In the genomic region with DNA sequence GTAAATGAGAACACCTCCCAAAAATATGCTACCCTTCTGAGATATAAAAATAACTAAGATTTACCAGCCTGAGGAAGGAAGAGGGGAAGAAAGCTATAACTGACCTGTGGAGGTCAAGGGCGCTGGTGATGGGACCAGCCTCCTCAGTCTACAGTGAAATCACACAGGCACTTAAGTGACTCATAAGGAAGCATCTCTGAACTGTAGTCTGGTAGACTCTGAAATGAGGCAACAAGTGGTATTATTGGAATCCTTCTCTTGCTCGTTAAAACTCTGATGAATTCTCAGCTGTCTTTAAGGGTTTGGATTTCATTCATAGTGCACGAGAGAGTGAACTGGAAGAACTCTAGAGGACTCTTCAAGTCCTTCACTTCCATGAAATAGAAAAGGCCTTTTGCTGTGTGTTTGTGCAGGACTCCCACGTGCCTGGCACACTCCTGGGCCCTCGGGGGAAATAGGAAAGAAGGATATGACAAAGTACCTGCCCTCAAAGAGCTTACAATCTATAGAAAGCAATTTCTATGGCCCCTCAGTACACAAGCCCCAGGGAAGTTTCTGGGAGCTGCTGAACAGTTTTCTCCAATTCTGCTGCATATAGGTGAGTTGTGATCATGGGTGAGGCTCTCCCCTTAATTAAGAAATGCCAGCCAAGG, we compare ENCODE assay signal across 12 cellular contexts.
DNase-seq lines count a peak whose midpoint lies in the region; ATAC-seq and TF ChIP-seq lines count a peak whose summit lies in the region.
"Had no signal": no experiment of that assay in that cellular context is flagged by ENCODE, and none has a peak within 500 bp of the region (broad histone marks: within the 10 kb centered on the region; RNA-seq: fewer than 3 reads in every experiment).

No MANE protein-coding gene starts in this region.

- H3K27ac ChIP-seq in PC-3 (ENCODE audit: low read length) (peak overlapping the region; percentile 60), fibroblast of lung (ENCODE audit: insufficient read depth, low read length) (no peak overlapping the region), gastrocnemius medialis (peak overlapping the region; percentile 35 to 74 (median 65))
- H3K27ac ChIP-seq: thoracic aorta had no signal

- H3K9me2 ChIP-seq in PC-3 (replicated peaks; ENCODE audit: low read length): no peaks in the 10 kb centered on the region

- H3K4me3 ChIP-seq in PC-3 (ENCODE audit: low read length) (no peak overlapping the region), fibroblast of lung (replicated peaks in 1 of 4; ENCODE audit: control extremely low read depth in 1 of 4, insufficient read depth in 1 of 4, low read depth in 3 of 4, low read length in 4 of 4) (no peak overlapping the region), gastrocnemius medialis (no peak overlapping the region)
- H3K4me3 ChIP-seq: thoracic aorta had no signal

- ATAC-seq in PC-3: peak; percentile 99
- peak; percentile 95 to 98 for ATAC-seq in gastrocnemius medialis
- no peak for ATAC-seq in GM19035 (IDR thresholded peaks at IDR 0.05; ENCODE audit: unreplicated experiment)
- ATAC-seq: left ventricle myocardium superior had no signal

- H3K4me2 ChIP-seq in PC-3 (ENCODE audit: low read length) (no peak overlapping the region), fibroblast of lung (ENCODE audit: extremely low read depth, insufficient read depth, low read length) (no peak overlapping the region)

- H3K4me1 ChIP-seq in PC-3 (ENCODE audit: insufficient read depth, low read length): peaks cover 9% of the 10 kb centered on the region
- H3K4me1 ChIP-seq in fibroblast of lung (ENCODE audit: control insufficient read depth, extremely low read depth, insufficient read depth, low read length): no peaks in the 10 kb centered on the region
- peaks cover 0 to 10% of the 10 kb centered on the region in 2 donors for H3K4me1 ChIP-seq in gastrocnemius medialis

- H3K79me2 ChIP-seq in PC-3 (ENCODE audit: low read length): no peaks in the 10 kb centered on the region
- H3K79me2 ChIP-seq in fibroblast of lung (ENCODE audit: control insufficient read depth, insufficient read depth, low read length): no peaks in the 10 kb centered on the region

- intact Hi-C loops in PC-3 (cut with micrococcal nuclease) (no loop called here), gastrocnemius medialis (cut with DNase I; ENCODE audit: low total_unique reads) (no loop called here)

- CTCF ChIA-PET in PC-3 (lab: Charles Lee): no interaction called here

- H4K20me1 ChIP-seq in PC-3 (ENCODE audit: low read length): no peaks in the 10 kb centered on the region
- H4K20me1 ChIP-seq in fibroblast of lung (ENCODE audit: control insufficient read depth, extremely low read depth, insufficient read depth, low read length): no peaks in the 10 kb centered on the region

- no peaks in the 10 kb centered on the region for H3F3A ChIP-seq in PC-3 (ENCODE audit: low read length, unreplicated experiment)

- TF ChIP-seq CTCF in PC-3 (conservative IDR thresholded peaks at IDR 0.05; ENCODE audit: low read depth, low read length) (no peak), fibroblast of lung (conservative IDR thresholded peaks at IDR 0.05 in 1 of 2, IDR thresholded peaks at IDR 0.05 in 1 of 2; ENCODE audit: low read depth in 1 of 2, low read length in 2 of 2) (no peak), gastrocnemius medialis (IDR thresholded peaks at IDR 0.05 in 4 of 5, conservative IDR thresholded peaks at IDR 0.05 in 1 of 5) (no peak), GM20000 (IDR thresholded peaks at IDR 0.05; ENCODE audit: extremely low read depth, missing control alignments) (no peak)

- H3K9me3 ChIP-seq in PC-3 (ENCODE audit: low read length) (no peaks in the 10 kb centered on the region), fibroblast of lung (ENCODE audit: control insufficient read depth, insufficient read depth, low read depth, low read length) (no peaks in the 10 kb centered on the region), gastrocnemius medialis (no peaks in the 10 kb centered on the region)
- H3K9me3 ChIP-seq: thoracic aorta had no signal

- H3K36me3 ChIP-seq in PC-3 (ENCODE audit: low read depth, low read length) (no peaks in the 10 kb centered on the region), fibroblast of lung (ENCODE audit: control insufficient read depth, insufficient read depth, low read length) (no peaks in the 10 kb centered on the region), gastrocnemius medialis (no peaks in the 10 kb centered on the region)
- H3K36me3 ChIP-seq: thoracic aorta had no signal

- BruUV-seq in PC-3 (replicated peaks; lab: Mats Ljungman, UMichigan): no TSS peak

- no peak for TF ChIP-seq POLR2A in gastrocnemius medialis (IDR thresholded peaks at IDR 0.05)

- H3K27me3 ChIP-seq in PC-3 (ENCODE audit: low read length): no peaks in the 10 kb centered on the region
- H3K27me3 ChIP-seq in fibroblast of lung (ENCODE audit: control insufficient read depth, insufficient read depth, low read length): no peaks in the 10 kb centered on the region
- H3K27me3 ChIP-seq in gastrocnemius medialis: no peaks in the 10 kb centered on the region

- H2AFZ ChIP-seq in PC-3 (ENCODE audit: low read length) (no peak overlapping the region), fibroblast of lung (ENCODE audit: low read length) (no peak overlapping the region)

- DNase-seq in EL (peak; percentile 88), PC-3 (peak; percentile 82), fibroblast of lung (ENCODE audit: low read depth in 2 of 2) (peak; percentile 79 to 86), gastrocnemius medialis (peak in 1 of 2 donors; percentile 44), DMS79 (lab: John Stamatoyannopoulos, UW) (no peak), GM20000 (ENCODE audit: low spot score) (no peak), NCI-H2029 (lab: John Stamatoyannopoulos, UW) (no peak)
- DNase-seq: activated T-cell treated with anti-CD3 and anti-CD28 coated beads, Interleukin-2, amount 50 U/mL, for 1 hour; left ventricle myocardium superior; NCI-H187 had no signal

- POLR2A ChIA-PET in PC-3 (lab: Charles Lee; ENCODE audit: unreplicated experiment): no interaction called here

- in situ Hi-C loops in gastrocnemius medialis (cut with MboI; ENCODE audit: low sequenced_read_pairs in 4 of 4): no loop called here

- H3K9ac ChIP-seq in PC-3 (ENCODE audit: low read length) (no peak overlapping the region), fibroblast of lung (ENCODE audit: insufficient read depth, low read length) (no peak overlapping the region)

Comparison
In these comparisons a context has a peak if more than half of its experiments do, and no peak if none do; other contexts are left out.
1. DNase-seq: peak in EL (single experiment), PC-3 (single experiment) and fibroblast of lung (2 of 2); none in DMS79 (single experiment), GM20000 (single experiment) and NCI-H2029 (single experiment).